8 cellular contexts compared by ENCODE assay signal in genomic region chr10:112950714-112951348, GRCh38. TPM values are rescaled to one million over a fixed set of nuclear protein-coding genes. Genes with fewer than 3 reads are reported as not detected.
DNase-seq lines count a peak whose midpoint lies in the region; ATAC-seq, FAIRE-seq and TF ChIP-seq lines count a peak whose summit lies in the region.

No MANE protein-coding gene starts in this region.

- H3K4me1 ChIP-seq in A673 (ENCODE audit: insufficient read depth, low read length, poor library complexity, severe bottlenecking): peaks cover 37% of the 10 kb centered on the region
- H3K4me1 ChIP-seq in HEK293 (ENCODE audit: control insufficient read depth, insufficient read depth, low read length): peaks cover 20% of the 10 kb centered on the region
- H3K4me1 ChIP-seq in duodenal mucosa (ENCODE audit: control insufficient read depth in 1 of 2, insufficient read depth in 2 of 2, low read length in 2 of 2): peaks cover 31 to 35% of the 10 kb centered on the region in 2 donors
- peaks cover 0 to 58% (median 16%) of the 10 kb centered on the region in 4 donors for H3K4me1 ChIP-seq in tibial nerve

- no peak for ATAC-seq in HG02759 (IDR thresholded peaks at IDR 0.05; ENCODE audit: unreplicated experiment)

- H3K4me3 ChIP-seq in A673 (ENCODE audit: low read depth, low read length, poor library complexity, severe bottlenecking): peak overlapping the region; percentile 63
- peak overlapping the region; percentile 73 for H3K4me3 ChIP-seq in HEK293 (ENCODE audit: low read depth, low read length)
- H3K4me3 ChIP-seq in duodenal mucosa (ENCODE audit: low read depth in 1 of 2, low read length in 2 of 2): peak overlapping the region; percentile 85 to 93
- H3K4me3 ChIP-seq in tibial nerve: peak overlapping the region; percentile 56 to 88 (median 68)

- no peaks in the 10 kb centered on the region for H3K36me3 Mint-ChIP-seq in mesothelial cell of epicardium

- H3K27me3 ChIP-seq in A673 (replicated peaks; ENCODE audit: insufficient read depth, low read depth, low read length, poor library complexity) (no peaks in the 10 kb centered on the region), duodenal mucosa (ENCODE audit: control insufficient read depth in 1 of 2, insufficient read depth in 2 of 2, low read length in 2 of 2) (no peaks in the 10 kb centered on the region), tibial nerve (no peaks in the 10 kb centered on the region)

- 1 to 2% methylated on average over 41 to 43 of the region's 54 CpGs for WGBS in tibial nerve, 2 donors

- H3K9ac ChIP-seq in duodenal mucosa (ENCODE audit: low read depth in 1 of 2, low read length in 2 of 2): peak overlapping the region; percentile 55 to 82

- peak overlapping the region; percentile 99 for H3K27ac Mint-ChIP-seq in mesothelial cell of epicardium

- H3K36me3 ChIP-seq in A673 (ENCODE audit: insufficient read depth, low read length, poor library complexity, severe bottlenecking): no peaks in the 10 kb centered on the region
- no peaks in the 10 kb centered on the region for H3K36me3 ChIP-seq in HEK293 (ENCODE audit: control insufficient read depth in 2 of 2, insufficient read depth in 1 of 2, low read length in 2 of 2)
- no peaks in the 10 kb centered on the region for H3K36me3 ChIP-seq in duodenal mucosa (ENCODE audit: control insufficient read depth in 1 of 2, insufficient read depth in 2 of 2, low read length in 2 of 2)
- no peaks in the 10 kb centered on the region for H3K36me3 ChIP-seq in tibial nerve

- intact Hi-C loops in A673 (cut with micrococcal nuclease; ENCODE audit: unreplicated experiment): no loop called here

- H3K9me3 ChIP-seq in A673 (ENCODE audit: low read depth, low read length, poor library complexity, severe bottlenecking) (no peaks in the 10 kb centered on the region), HEK293 (ENCODE audit: control insufficient read depth, insufficient read depth, low read depth, low read length) (no peaks in the 10 kb centered on the region), duodenal mucosa (ENCODE audit: control insufficient read depth in 1 of 2, low read length in 2 of 2) (no peaks in the 10 kb centered on the region), tibial nerve (no peaks in the 10 kb centered on the region)

- FAIRE-seq in H54 (lab: Jason Lieb, UNC): no peak

- H3K27me3 Mint-ChIP-seq in mesothelial cell of epicardium (ENCODE audit: low read depth): no peaks in the 10 kb centered on the region

- H3K27ac ChIP-seq in A673 (ENCODE audit: low read depth, low read length, poor library complexity, severe bottlenecking): peak overlapping the region; percentile 90
- peak overlapping the region; percentile 100 for H3K27ac ChIP-seq in HEK293 (ENCODE audit: extremely low read depth, low read depth, low read length)
- peak overlapping the region; percentile 89 for H3K27ac ChIP-seq in duodenal mucosa (ENCODE audit: low read depth, low read length)
- peak overlapping the region; percentile 86 to 98 (median 96) for H3K27ac ChIP-seq in tibial nerve

- H3K9me3 Mint-ChIP-seq in mesothelial cell of epicardium: no peaks in the 10 kb centered on the region

- POLR2A ChIA-PET in A673 (lab: Charles Lee; ENCODE audit: low non-redundant PET) (interaction anchor here (0.8 kb wide), 1 partner anchor 108 kb away, joined by 10 read pairs; no protein-coding TSS in a partner anchor), HEK293 (lab: Yijun Ruan, JAX) (interaction anchor here (0.7 to 2.2 kb wide), 5 partner anchors 9 to 226 kb away, joined by 3 to 11 read pairs (median 7); no protein-coding TSS in a partner anchor)

- peaks cover 46% of the 10 kb centered on the region for H3K4me1 Mint-ChIP-seq in mesothelial cell of epicardium

- TF ChIP-seq EP300 in tibial nerve (IDR thresholded peaks at IDR 0.05): no peak

- DNase-seq in A673 (ENCODE audit: low spot score) (peak; percentile 69), T-helper 9 cell (peak; percentile 5), mesothelial cell of epicardium (ENCODE audit: low spot score in 2 of 2, unreplicated experiment in 2 of 2) (no peak), tibial nerve (ENCODE audit: low spot score in 2 of 2) (peak in 1 of 2 donors; percentile 24), H54 (ENCODE audit: insufficient read length, low spot score) (no peak)

- peak overlapping the region; percentile 98 for H3K4me3 Mint-ChIP-seq in mesothelial cell of epicardium

- no peak for TF ChIP-seq POLR2A in tibial nerve (IDR thresholded peaks at IDR 0.05)
- TF ChIP-seq POLR2A in H54 (IDR thresholded peaks at IDR 0.05; ENCODE audit: low read depth, low read length): no peak

- TSS peak; percentile 14 for BruUV-seq in A673 (replicated peaks; lab: Mats Ljungman, UMichigan)

- TF ChIP-seq CTCF in A673 (conservative IDR thresholded peaks at IDR 0.05; ENCODE audit: low read depth, low read length) (no peak), HEK293 (tag by site-specific recombination; IDR thresholded peaks at IDR 0.05) (no peak), mesothelial cell of epicardium (IDR thresholded peaks at IDR 0.05; ENCODE audit: unreplicated experiment) (no peak), tibial nerve (IDR thresholded peaks at IDR 0.05) (no peak)

- CTCF ChIA-PET in A673 (lab: Charles Lee): no interaction called here
- CTCF ChIA-PET in HEK293 (lab: Yijun Ruan, JAX): interaction anchor here (0.7 kb wide), 1 partner anchor 244 kb away, joined by 3 read pairs; no protein-coding TSS in a partner anchor

TF ChIP-seq in HEK293, 187 proteins besides CTCF, POLR2A, EP300 and RAD21 (continues in another document):
- no peak for TF ChIP-seq GLI2 (tag by site-specific recombination; IDR thresholded peaks at IDR 0.05; ENCODE audit: borderline replicate concordance, low read depth)
- TF ChIP-seq SP2 (tag by site-specific recombination; IDR thresholded peaks at IDR 0.05): peak; percentile 59
- TF ChIP-seq PATZ1 (tag by site-specific recombination; IDR thresholded peaks at IDR 0.05): 0 out of 2 replicates have a peak, but pooled peaks have one; percentile 9
- no peak for TF ChIP-seq ZFHX2 (tag by site-specific recombination; conservative IDR thresholded peaks at IDR 0.05)
- no peak for TF ChIP-seq ZNF747 (tag by site-specific recombination; IDR thresholded peaks at IDR 0.05)
- TF ChIP-seq ZNF433 (tag by site-specific recombination; IDR thresholded peaks at IDR 0.05; ENCODE audit: low read depth): no peak
- TF ChIP-seq ZNF629 (tag by site-specific recombination; IDR thresholded peaks at IDR 0.05): no peak
- no peak for TF ChIP-seq ZNF221 (tag by site-specific recombination; IDR thresholded peaks at IDR 0.05; ENCODE audit: borderline replicate concordance)
- no peak for TF ChIP-seq ZIC2 (tag by site-specific recombination; IDR thresholded peaks at IDR 0.05)
- no peak for TF ChIP-seq ZBTB44 (tag by site-specific recombination; IDR thresholded peaks at IDR 0.05)
- peak; percentile 24; the same call in 1 of the 2 replicates for TF ChIP-seq GLIS2 (tag by site-specific recombination; IDR thresholded peaks at IDR 0.05)
- TF ChIP-seq ELK4 (IDR thresholded peaks at IDR 0.05; ENCODE audit: borderline replicate concordance, low read depth, low read length): no peak
- peak; percentile 38; the same call in 1 of the 2 replicates for TF ChIP-seq ZBTB20 (tag by site-specific recombination; IDR thresholded peaks at IDR 0.05)
- TF ChIP-seq ZNF843 (tag by site-specific recombination; IDR thresholded peaks at IDR 0.05): no peak
- no peak for TF ChIP-seq ZNF366 (tag by site-specific recombination; conservative IDR thresholded peaks at IDR 0.05)
- TF ChIP-seq ZBTB17 (tag by site-specific recombination; IDR thresholded peaks at IDR 0.05): peak; percentile 74
- no peak for TF ChIP-seq KLF9 (tag by site-specific recombination; IDR thresholded peaks at IDR 0.05; ENCODE audit: low read depth)
- TF ChIP-seq KLF8 (tag by site-specific recombination; IDR thresholded peaks at IDR 0.05): peak; percentile 62

RNA-seq across cellular contexts. Expression of gene TCF7L2, which starts 0.8 kb away (rescaled TPM):
- total RNA-seq in A673 (2021) (16.8 and 20.9 TPM in 2 replicates), mesothelial cell of epicardium (76.4 to 84.0 TPM (median 78.0 TPM) in 3 replicates), tibial nerve (10 to 100 TPM; 25.1 to 38.9 (median 26.9) TPM)

Comparison
In these comparisons a context has a peak if more than half of its experiments do, and no peak if none do; other contexts are left out.
1. DNase-seq: peak in A673 (single experiment) and T-helper 9 cell (single experiment); none in mesothelial cell of epicardium (0 of 2) and H54 (single experiment).
2. Peak in every context shown above with its lines, with median percentiles within 50 percentile points of each other: H3K27ac ChIP-seq and H3K4me3 ChIP-seq.